Comparison of ENCODE assay signal across 10 cellular contexts in the genomic region with DNA sequence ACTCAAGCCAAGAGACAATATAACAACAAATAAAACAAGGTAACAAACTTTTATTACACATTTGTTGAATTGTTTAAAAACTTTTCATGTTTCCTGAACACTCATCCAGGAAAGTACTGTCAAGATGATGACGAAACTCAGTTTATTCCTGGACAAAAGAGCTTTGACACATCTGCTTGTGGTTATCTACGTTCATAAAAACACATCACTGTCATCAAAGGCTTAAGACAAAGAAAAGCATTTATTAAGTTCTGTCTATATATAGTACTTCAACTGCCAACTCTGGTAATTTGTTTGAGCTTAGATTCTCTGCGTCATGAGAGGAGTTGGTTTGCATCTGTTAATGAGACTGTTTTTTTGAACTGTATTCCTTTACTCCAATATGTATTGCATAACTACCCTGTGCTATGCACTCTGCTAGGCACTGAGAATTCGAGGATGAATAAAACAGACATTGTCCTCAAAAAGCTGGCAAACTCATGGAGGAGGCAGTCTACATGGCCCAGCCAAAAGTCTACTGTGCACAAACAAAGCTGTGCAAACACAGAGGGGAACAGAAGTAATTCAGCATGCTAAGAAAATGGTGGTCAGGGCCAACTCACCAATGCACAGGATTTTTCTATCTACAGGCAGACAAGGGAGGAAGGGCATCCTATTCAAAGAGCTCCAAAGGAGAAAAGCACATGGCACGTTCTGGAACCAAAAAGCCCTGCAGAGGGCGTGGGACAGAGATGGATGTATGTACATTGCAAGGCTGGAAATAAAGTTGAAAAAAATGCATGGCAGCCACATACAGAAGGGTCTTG. TPM values are rescaled to one million over a fixed set of nuclear protein-coding genes. Genes with fewer than 3 reads are reported as not detected.
A peak's percentile ranks its signal among the peaks of the same experiment; 100 is the strongest.
DNase-seq lines count a peak whose midpoint lies in the region; ATAC-seq and TF ChIP-seq lines count a peak whose summit lies in the region.
"Had no signal": no experiment of that assay in that cellular context is flagged by ENCODE, and none has a peak within 500 bp of the region (broad histone marks: within the 10 kb centered on the region; RNA-seq: fewer than 3 reads in every experiment).

No MANE protein-coding gene starts in this region.

- H3K36me3 Mint-ChIP-seq in type B pancreatic cell, result peaks cover 6% of the 10 kb centered on the region
- H3K36me3 Mint-ChIP-seq: activated naive CD4-positive, alpha-beta T cell treated with anti-CD3 and anti-CD28 coated beads, Interleukin-2, amount 10 ng/mL, durations not matched to agents 7 days and 5 days had no signal

- peak overlapping the region; percentile 17 for H3K27ac Mint-ChIP-seq in type B pancreatic cell
- H3K27ac Mint-ChIP-seq: activated naive CD4-positive, alpha-beta T cell treated with anti-CD3 and anti-CD28 coated beads, Interleukin-2, amount 10 ng/mL, durations not matched to agents 7 days and 5 days had no signal

- ATAC-seq in HG03045 (IDR thresholded peaks at IDR 0.05; ENCODE audit: unreplicated experiment), result no peak

- H3K4me1 Mint-ChIP-seq in type B pancreatic cell (ENCODE audit: unreplicated experiment), result peaks cover 24% of the 10 kb centered on the region
- H3K4me1 Mint-ChIP-seq: activated naive CD4-positive, alpha-beta T cell treated with anti-CD3 and anti-CD28 coated beads, Interleukin-2, amount 10 ng/mL, durations not matched to agents 7 days and 5 days had no signal

- TF ChIP-seq CTCF in fibroblast of villous mesenchyme (IDR thresholded peaks at IDR 0.05; ENCODE audit: insufficient read depth, low read depth, low read length), result no peak
- TF ChIP-seq CTCF in type B pancreatic cell (conservative IDR thresholded peaks at IDR 0.05), result no peak

- no peak overlapping the region for H3K4me3 Mint-ChIP-seq in type B pancreatic cell
- H3K4me3 Mint-ChIP-seq: activated naive CD4-positive, alpha-beta T cell treated with anti-CD3 and anti-CD28 coated beads, Interleukin-2, amount 10 ng/mL, durations not matched to agents 7 days and 5 days had no signal

- DNase-seq in NCI-H510A treated with DMSO at 0.1 percent for 48 hours (lab: John Stamatoyannopoulos, UW), result peak; percentile 40
- DNase-seq in NCI-H510A (lab: John Stamatoyannopoulos, UW), result no peak
- DNase-seq in SHP77 treated with DMSO at 0.1 percent for 48 hours (lab: John Stamatoyannopoulos, UW), result peak; percentile 57
- DNase-seq in fibroblast of villous mesenchyme (ENCODE audit: low read depth), result peak; percentile 96
- DNase-seq in type B pancreatic cell (ENCODE audit: extremely low spot score, unreplicated experiment), result no peak
- no peak for DNase-seq in COLO668 (lab: John Stamatoyannopoulos, UW; ENCODE audit: unreplicated experiment)
- DNase-seq in COR-L47 (lab: John Stamatoyannopoulos, UW), result no peak
- DNase-seq: activated naive CD4-positive, alpha-beta T cell treated with anti-CD3 and anti-CD28 coated beads, Interleukin-2, amount 10 ng/mL, durations not matched to agents 7 days and 5 days; AML-193 had no signal

- H3K27me3 Mint-ChIP-seq in type B pancreatic cell, result no peaks in the 10 kb centered on the region

- no peak overlapping the region for H3K4me3 ChIP-seq in fibroblast of villous mesenchyme (ENCODE audit: low read depth, low read length)

- peaks cover 12% of the 10 kb centered on the region for H3K9me3 Mint-ChIP-seq in type B pancreatic cell
- H3K9me3 Mint-ChIP-seq: activated naive CD4-positive, alpha-beta T cell treated with anti-CD3 and anti-CD28 coated beads, Interleukin-2, amount 10 ng/mL, durations not matched to agents 7 days and 5 days had no signal

RNA-seq across cellular contexts. Expression of gene PLD1, which starts 21.5 kb away (rescaled TPM):
- total RNA-seq in fibroblast of villous mesenchyme (18.0 and 19.4 TPM in 2 replicates), type B pancreatic cell (ENCODE audit: low replicate concordance) (33.3 and 44.6 TPM in 2 replicates)

RNA-seq across cellular contexts. Expression of gene TMEM212, which starts 54.4 kb away (rescaled TPM):
- total RNA-seq in fibroblast of villous mesenchyme (not detected in 2 replicates), type B pancreatic cell (ENCODE audit: low replicate concordance) (not detected in 2 replicates)

Comparison
In these comparisons a context has a peak if more than half of its experiments do, and no peak if none do; other contexts are left out.
1. DNase-seq: peak in NCI-H510A treated with DMSO at 0.1 percent for 48 hours (single experiment), SHP77 treated with DMSO at 0.1 percent for 48 hours (single experiment) and fibroblast of villous mesenchyme (single experiment); none in NCI-H510A (single experiment), type B pancreatic cell (single experiment), COLO668 (single experiment) and COR-L47 (single experiment).